In the genomic region with DNA sequence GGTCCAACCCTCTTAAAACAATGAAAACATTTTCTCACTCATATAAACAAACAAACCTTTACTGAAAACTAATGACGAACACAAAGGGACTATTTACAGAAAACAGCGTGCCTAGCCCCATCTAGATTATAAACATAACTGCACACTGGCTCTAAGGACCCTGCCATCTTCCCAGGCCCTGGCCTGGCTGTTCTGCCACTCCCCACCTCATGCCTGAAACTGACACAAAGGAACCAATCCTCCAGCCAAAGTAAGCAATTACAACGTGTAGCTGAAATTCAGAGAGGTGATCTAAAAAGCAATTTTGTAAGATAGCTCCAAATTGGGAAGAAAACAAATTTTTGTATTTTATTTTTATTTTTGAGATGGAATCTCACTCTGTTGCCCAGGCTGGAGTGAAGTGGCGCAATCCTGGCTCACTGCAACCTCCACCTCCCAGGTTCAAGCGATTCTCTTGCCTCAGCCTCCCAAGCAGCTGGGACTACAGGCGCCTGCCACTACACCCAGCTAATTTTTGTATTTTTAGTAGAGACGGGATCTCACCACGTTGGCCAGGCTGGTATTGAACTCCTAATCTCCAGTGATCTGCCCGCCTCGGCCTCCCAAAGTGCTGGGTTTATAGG, we compare ENCODE assay signal across 11 cellular contexts. TPM values are rescaled to one million over a fixed set of nuclear protein-coding genes. Genes with fewer than 3 reads are reported as not detected.
DNase-seq lines count a peak whose midpoint lies in the region; ATAC-seq and TF ChIP-seq lines count a peak whose summit lies in the region.
"Had no signal": no experiment of that assay in that cellular context is flagged by ENCODE, and none has a peak within 500 bp of the region (broad histone marks: within the 10 kb centered on the region; RNA-seq: fewer than 3 reads in every experiment).

No MANE protein-coding gene starts in this region.

- H3K27me3 ChIP-seq in CD4-positive, alpha-beta memory T cell (ENCODE audit: insufficient read depth, low read length) = no peaks in the 10 kb centered on the region
- no peaks in the 10 kb centered on the region for H3K27me3 ChIP-seq in endodermal cell (ENCODE audit: control insufficient read depth, insufficient read depth, low read length, poor library complexity, severe bottlenecking)

- no peaks in the 10 kb centered on the region for H3K9me3 Mint-ChIP-seq in CD4-positive, alpha-beta memory T cell
- H3K9me3 Mint-ChIP-seq in IgD-negative memory B cell = no peaks in the 10 kb centered on the region
- no peaks in the 10 kb centered on the region for H3K9me3 Mint-ChIP-seq in endodermal cell

- H3K36me3 Mint-ChIP-seq in CD4-positive, alpha-beta memory T cell = peaks cover 27 to 51% of the 10 kb centered on the region in 2 donors
- H3K36me3 Mint-ChIP-seq in IgD-negative memory B cell = peaks cover 4% of the 10 kb centered on the region
- peaks cover 26% of the 10 kb centered on the region for H3K36me3 Mint-ChIP-seq in endodermal cell (ENCODE audit: low read depth)

- no peak for DNase-seq in CD4-positive, alpha-beta memory T cell
- DNase-seq in endodermal cell = no peak
- DNase-seq in sciatic nerve (ENCODE audit: low spot score) = no peak
- DNase-seq: activated CD4-positive, alpha-beta T cell treated with anti-CD3 and anti-CD28 coated beads for 1 hour; EL; mucosa of descending colon had no signal

- H3K9me3 ChIP-seq in CD4-positive, alpha-beta memory T cell (ENCODE audit: control insufficient read depth in 1 of 2, low read length in 2 of 2) = no peaks in the 10 kb centered on the region
- no peaks in the 10 kb centered on the region for H3K9me3 ChIP-seq in endodermal cell (ENCODE audit: control insufficient read depth, low read length)
- H3K9me3 ChIP-seq: mucosa of descending colon had no signal

- POLR2A ChIA-PET in CD4-positive, alpha-beta memory T cell (lab: Charles Lee; ENCODE audit: partially characterized antibody) = interaction anchor here (1.3 to 2.9 kb wide), 3 partner anchors 24 to 39 kb away, joined by 3 to 8 read pairs (median 5); no protein-coding TSS in a partner anchor

- H3K27me3 Mint-ChIP-seq in CD4-positive, alpha-beta memory T cell = no peaks in the 10 kb centered on the region
- peaks cover 2% of the 10 kb centered on the region for H3K27me3 Mint-ChIP-seq in IgD-negative memory B cell
- H3K27me3 Mint-ChIP-seq in endodermal cell (ENCODE audit: insufficient read depth) = no peaks in the 10 kb centered on the region

- H3K27ac Mint-ChIP-seq in CD4-positive, alpha-beta memory T cell = peak overlapping the region; percentile 17 to 90 (median 85)
- H3K27ac Mint-ChIP-seq in IgD-negative memory B cell (peak overlapping the region in 1 of 3 donors; percentile 44), endodermal cell (peak overlapping the region; percentile 23)

- H3K4me3 Mint-ChIP-seq in CD4-positive, alpha-beta memory T cell = peak overlapping the region in 5 of 8 donors; percentile 9 to 61 (median 50)
- H3K4me3 Mint-ChIP-seq in IgD-negative memory B cell (peak overlapping the region in 3 of 4 donors; percentile 8 to 29 (median 13)), endodermal cell (no peak overlapping the region)

- H3K9ac ChIP-seq in endodermal cell (ENCODE audit: extremely low read depth, low read length, poor library complexity, severe bottlenecking) = no peak overlapping the region

- intact Hi-C loops in CD4-positive, alpha-beta memory T cell (cut with micrococcal nuclease) = no loop called here
- intact Hi-C loops in sciatic nerve (cut with DNase I) = loop anchor here (5.0 kb wide), 1 partner anchor 518 kb away; no protein-coding TSS in a partner anchor

- peak; percentile 47 for ATAC-seq in sciatic nerve
- no peak for ATAC-seq in GM21619 (IDR thresholded peaks at IDR 0.05; ENCODE audit: unreplicated experiment)
- ATAC-seq in HG03159 (IDR thresholded peaks at IDR 0.05; ENCODE audit: unreplicated experiment) = no peak
- no peak for ATAC-seq in HG03432 (IDR thresholded peaks at IDR 0.05; ENCODE audit: unreplicated experiment)
- no peak for ATAC-seq in GM18870 (IDR thresholded peaks at IDR 0.05; ENCODE audit: unreplicated experiment)
- ATAC-seq: mucosa of descending colon had no signal

- H3K36me3 ChIP-seq in CD4-positive, alpha-beta memory T cell (ENCODE audit: insufficient read depth, low read length) = peaks cover 8% of the 10 kb centered on the region
- H3K36me3 ChIP-seq in endodermal cell (ENCODE audit: control insufficient read depth, insufficient read depth, low read length) = peaks cover 22% of the 10 kb centered on the region

- 89 to 98% methylated on average over 5 to 10 of the region's 10 CpGs for WGBS in endodermal cell (ENCODE audit: insufficient coverage in 1 of 2, insufficient read length in 1 of 2), 2 experiments

- CTCF ChIA-PET in CD4-positive, alpha-beta memory T cell (lab: Charles Lee; ENCODE audit: partially characterized antibody) = interaction anchor here (0.6 to 2.2 kb wide), 6 partner anchors 9 to 210 kb away, joined by 3 to 6 read pairs (median 4); no protein-coding TSS in a partner anchor

- no peak overlapping the region for H3K27ac ChIP-seq in CD4-positive, alpha-beta memory T cell (ENCODE audit: low read depth, low read length)
- no peak overlapping the region for H3K27ac ChIP-seq in endodermal cell (ENCODE audit: low read depth, low read length)

- peaks cover 89% of the 10 kb centered on the region for H3K4me1 ChIP-seq in CD4-positive, alpha-beta memory T cell (ENCODE audit: insufficient read depth, low read length)
- peaks cover 14% of the 10 kb centered on the region for H3K4me1 ChIP-seq in endodermal cell (ENCODE audit: control insufficient read depth, insufficient read depth, low read length)

- TF ChIP-seq CTCF in endodermal cell (conservative IDR thresholded peaks at IDR 0.05) = no peak

- H3K4me3 ChIP-seq in CD4-positive, alpha-beta memory T cell (ENCODE audit: low read length in 2 of 2) = no peak overlapping the region
- no peak overlapping the region for H3K4me3 ChIP-seq in endodermal cell (ENCODE audit: low read length)
- H3K4me3 ChIP-seq: mucosa of descending colon had no signal

- H3K4me1 Mint-ChIP-seq in CD4-positive, alpha-beta memory T cell = peaks cover 63 to 97% (median 81%) of the 10 kb centered on the region in 4 donors
- H3K4me1 Mint-ChIP-seq in IgD-negative memory B cell = peaks cover 70 to 74% (median 71%) of the 10 kb centered on the region in 3 donors
- peaks cover 40% of the 10 kb centered on the region for H3K4me1 Mint-ChIP-seq in endodermal cell

RNA-seq across cellular contexts. Expression of a gene that starts 40.8 kb away (rescaled TPM):
- total RNA-seq in CD4-positive, alpha-beta memory T cell = 100 to 1,000 TPM; 244 to 255 TPM
- 100 to 1,000 TPM; 436 to 602 TPM for polyA plus RNA-seq in CD4-positive, alpha-beta memory T cell
- 419 TPM for polyA plus RNA-seq in IgD-negative memory B cell
- total RNA-seq in endodermal cell (100 to 1,000 TPM; 334 to 362 TPM), sciatic nerve (198 TPM)
- polyA plus RNA-seq in endodermal cell (2013, experiment 1 of 2) = 254 TPM
- 240 TPM for polyA plus RNA-seq in endodermal cell (2013, experiment 2 of 2)
